9 cellular contexts compared by ENCODE assay signal in genomic region chr4:94507708-94508107, GRCh38. TPM values are rescaled to one million over a fixed set of nuclear protein-coding genes. Genes with fewer than 3 reads are reported as not detected.
DNase-seq lines count a peak whose midpoint lies in the region; ATAC-seq and TF ChIP-seq lines count a peak whose summit lies in the region.
"Had no signal": no experiment of that assay in that cellular context is flagged by ENCODE, and none has a peak within 500 bp of the region (broad histone marks: within the 10 kb centered on the region; RNA-seq: fewer than 3 reads in every experiment).

No MANE protein-coding gene starts in this region.

- H3K9me3 Mint-ChIP-seq in T-helper 2 cell treated with Interferon-gamma antibody and Interleukin-4, amounts not matched to agents 5 μg/mL and 100 μg/mL, for 36 hours = no peaks in the 10 kb centered on the region

- no peak overlapping the region for H3K27ac Mint-ChIP-seq in T-helper 2 cell treated with Interferon-gamma antibody and Interleukin-4, amounts not matched to agents 5 μg/mL and 100 μg/mL, for 36 hours

- H3K27ac ChIP-seq in RWPE2 (ENCODE audit: poor library complexity, severe bottlenecking) = peak overlapping the region; percentile 66
- H3K27ac ChIP-seq in heart right ventricle = peak overlapping the region in 9 of 10 donors; percentile 23 to 65 (median 52)
- H3K27ac ChIP-seq: SK-N-MC had no signal

- WGBS in heart right ventricle, 2 donors = 20 to 24% methylated on average over 1 of the region's 1 CpG

- intact Hi-C loops in heart right ventricle (cut with DNase I) = loop anchor here in 1 of 10 donors (10.0 kb wide), 2 partner anchors 53 to 103 kb away; partner anchors contain the start of gene PDLIM5

- H3K27me3 ChIP-seq in RWPE2 (ENCODE audit: insufficient read depth, poor library complexity, severe bottlenecking) (no peaks in the 10 kb centered on the region), heart right ventricle (no peaks in the 10 kb centered on the region)

- H3K4me1 ChIP-seq in RWPE2 (ENCODE audit: insufficient read depth, poor library complexity, severe bottlenecking) (peaks cover 18% of the 10 kb centered on the region), heart right ventricle (peaks cover 8 to 94% (median 68%) of the 10 kb centered on the region in 9 donors)

- TF ChIP-seq CTCF in RWPE2 (IDR thresholded peaks at IDR 0.05; ENCODE audit: poor library complexity, severe bottlenecking) = no peak
- TF ChIP-seq CTCF in heart right ventricle (IDR thresholded peaks at IDR 0.05) = no peak

- H3K9me3 ChIP-seq in RWPE2 (ENCODE audit: severe bottlenecking) (no peaks in the 10 kb centered on the region), heart right ventricle (no peaks in the 10 kb centered on the region)

- H3K4me3 ChIP-seq in RWPE2 (ENCODE audit: severe bottlenecking) = no peak overlapping the region
- H3K4me3 ChIP-seq in heart right ventricle = no peak overlapping the region
- H3K4me3 ChIP-seq: SK-N-MC had no signal

- H3K36me3 ChIP-seq in RWPE2 (ENCODE audit: low read depth) (peaks cover 7% of the 10 kb centered on the region; the same call in 1 of the 2 replicates), heart right ventricle (peaks cover 0 to 14% (median 0%) of the 10 kb centered on the region in 9 donors)

- no peak overlapping the region for H3K4me3 Mint-ChIP-seq in T-helper 2 cell treated with Interferon-gamma antibody and Interleukin-4, amounts not matched to agents 5 μg/mL and 100 μg/mL, for 36 hours

- H3K36me3 Mint-ChIP-seq in T-helper 2 cell treated with Interferon-gamma antibody and Interleukin-4, amounts not matched to agents 5 μg/mL and 100 μg/mL, for 36 hours (ENCODE audit: low read depth) = no peaks in the 10 kb centered on the region

- peak; percentile 97 for ATAC-seq in RWPE2 (ENCODE audit: low read depth)
- peak; percentile 62 to 89 (median 72) for ATAC-seq in heart right ventricle
- ATAC-seq in stimulated activated naive CD8-positive, alpha-beta T cell treated with anti-CD3 and anti-CD28 coated beads, Interleukin-15, Interleukin-2, amounts not matched to agents 100 U/mL and 50 U/mL, for 24 hours = peak; percentile 97
- ATAC-seq in GM21423 (IDR thresholded peaks at IDR 0.05; ENCODE audit: unreplicated experiment) = no peak

- H3K4me1 Mint-ChIP-seq in T-helper 2 cell treated with Interferon-gamma antibody and Interleukin-4, amounts not matched to agents 5 μg/mL and 100 μg/mL, for 36 hours (ENCODE audit: low read depth) = no peaks in the 10 kb centered on the region

- peaks cover 3% of the 10 kb centered on the region for H3K27me3 Mint-ChIP-seq in T-helper 2 cell treated with Interferon-gamma antibody and Interleukin-4, amounts not matched to agents 5 μg/mL and 100 μg/mL, for 36 hours (ENCODE audit: low read depth)

- DNase-seq in HCEC 1CT = peak; percentile 84
- no peak for DNase-seq in RWPE2 (ENCODE audit: low spot score)
- DNase-seq in heart right ventricle = no peak
- DNase-seq in stimulated activated naive CD8-positive, alpha-beta T cell treated with anti-CD3 and anti-CD28 coated beads, Interleukin-15, Interleukin-2, amounts not matched to agents 100 U/mL and 50 U/mL, for 24 hours = peak; percentile 4
- DNase-seq in NCI-H748 treated with DMSO at 0.1 percent for 48 hours (lab: John Stamatoyannopoulos, UW) = no peak
- DNase-seq in T-helper 2 cell treated with Interferon-gamma antibody and Interleukin-4, amounts not matched to agents 5 μg/mL and 100 μg/mL, for 36 hours (ENCODE audit: low spot score) = no peak
- no peak for DNase-seq in NCI-H82 treated with DMSO at 0.1 percent for 48 hours (lab: John Stamatoyannopoulos, UW; ENCODE audit: unreplicated experiment)

RNA-seq across cellular contexts. Expression of gene PDLIM5, which starts 56.0 kb away (rescaled TPM):
- 1,000 to 10,000 TPM in 9 of 10 donors, 100 to 1,000 TPM in 1; 856 to 1,549 (median 1,274) TPM for total RNA-seq in heart right ventricle
- 100 to 1,000 TPM; 221 to 521 TPM for polyA plus RNA-seq in heart right ventricle

Comparison
In these comparisons a context has a peak if more than half of its experiments do, and no peak if none do; other contexts are left out.
1. DNase-seq: peak in HCEC 1CT (single experiment) and stimulated activated naive CD8-positive, alpha-beta T cell treated with anti-CD3 and anti-CD28 coated beads, Interleukin-15, Interleukin-2, amounts not matched to agents 100 U/mL and 50 U/mL, for 24 hours (single experiment); none in RWPE2 (single experiment), heart right ventricle (0 of 2), NCI-H748 treated with DMSO at 0.1 percent for 48 hours (single experiment), T-helper 2 cell treated with Interferon-gamma antibody and Interleukin-4, amounts not matched to agents 5 μg/mL and 100 μg/mL, for 36 hours (single experiment) and NCI-H82 treated with DMSO at 0.1 percent for 48 hours (single experiment).